ENCODE assay signal across 1 cellular context in the genomic region with DNA sequence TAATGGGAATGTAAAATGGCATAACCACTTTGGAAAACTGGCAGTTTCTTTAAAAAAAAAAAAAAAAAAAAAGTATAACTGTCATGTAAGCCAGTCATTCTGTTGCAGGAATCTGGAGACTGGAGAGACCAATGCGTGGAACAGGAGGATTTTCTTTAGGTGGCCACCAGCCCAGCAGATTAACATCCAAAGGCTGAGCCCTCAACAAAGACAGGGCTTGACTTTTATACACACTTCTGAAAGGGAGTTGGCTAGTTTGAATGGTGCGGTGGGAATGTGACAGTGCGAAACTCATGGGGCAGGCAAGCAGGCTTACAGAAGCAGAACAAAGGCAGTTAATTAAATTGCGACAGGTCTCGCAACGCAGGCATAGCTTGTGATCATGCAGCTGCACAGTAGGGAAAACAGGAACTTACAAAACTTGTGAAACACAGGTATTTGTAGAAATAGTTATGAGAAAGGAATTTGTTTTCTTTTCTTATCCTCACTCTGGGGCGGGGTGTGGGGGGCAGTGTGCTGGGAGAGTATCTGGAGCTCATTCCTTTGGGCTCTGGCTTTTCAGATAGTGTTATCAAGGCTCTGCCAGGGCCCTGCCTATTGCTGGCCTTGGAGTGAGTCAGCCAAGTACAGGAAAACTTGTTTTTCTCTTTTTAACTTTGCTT.
TF ChIP-seq lines count a peak whose summit lies in the region.

No MANE protein-coding gene starts in this region.

TF ChIP-seq in K562, 482 proteins besides CTCF, POLR2A, EP300 and RAD21 (continued from another document and continues in another):
- TF ChIP-seq, protein P1, sequence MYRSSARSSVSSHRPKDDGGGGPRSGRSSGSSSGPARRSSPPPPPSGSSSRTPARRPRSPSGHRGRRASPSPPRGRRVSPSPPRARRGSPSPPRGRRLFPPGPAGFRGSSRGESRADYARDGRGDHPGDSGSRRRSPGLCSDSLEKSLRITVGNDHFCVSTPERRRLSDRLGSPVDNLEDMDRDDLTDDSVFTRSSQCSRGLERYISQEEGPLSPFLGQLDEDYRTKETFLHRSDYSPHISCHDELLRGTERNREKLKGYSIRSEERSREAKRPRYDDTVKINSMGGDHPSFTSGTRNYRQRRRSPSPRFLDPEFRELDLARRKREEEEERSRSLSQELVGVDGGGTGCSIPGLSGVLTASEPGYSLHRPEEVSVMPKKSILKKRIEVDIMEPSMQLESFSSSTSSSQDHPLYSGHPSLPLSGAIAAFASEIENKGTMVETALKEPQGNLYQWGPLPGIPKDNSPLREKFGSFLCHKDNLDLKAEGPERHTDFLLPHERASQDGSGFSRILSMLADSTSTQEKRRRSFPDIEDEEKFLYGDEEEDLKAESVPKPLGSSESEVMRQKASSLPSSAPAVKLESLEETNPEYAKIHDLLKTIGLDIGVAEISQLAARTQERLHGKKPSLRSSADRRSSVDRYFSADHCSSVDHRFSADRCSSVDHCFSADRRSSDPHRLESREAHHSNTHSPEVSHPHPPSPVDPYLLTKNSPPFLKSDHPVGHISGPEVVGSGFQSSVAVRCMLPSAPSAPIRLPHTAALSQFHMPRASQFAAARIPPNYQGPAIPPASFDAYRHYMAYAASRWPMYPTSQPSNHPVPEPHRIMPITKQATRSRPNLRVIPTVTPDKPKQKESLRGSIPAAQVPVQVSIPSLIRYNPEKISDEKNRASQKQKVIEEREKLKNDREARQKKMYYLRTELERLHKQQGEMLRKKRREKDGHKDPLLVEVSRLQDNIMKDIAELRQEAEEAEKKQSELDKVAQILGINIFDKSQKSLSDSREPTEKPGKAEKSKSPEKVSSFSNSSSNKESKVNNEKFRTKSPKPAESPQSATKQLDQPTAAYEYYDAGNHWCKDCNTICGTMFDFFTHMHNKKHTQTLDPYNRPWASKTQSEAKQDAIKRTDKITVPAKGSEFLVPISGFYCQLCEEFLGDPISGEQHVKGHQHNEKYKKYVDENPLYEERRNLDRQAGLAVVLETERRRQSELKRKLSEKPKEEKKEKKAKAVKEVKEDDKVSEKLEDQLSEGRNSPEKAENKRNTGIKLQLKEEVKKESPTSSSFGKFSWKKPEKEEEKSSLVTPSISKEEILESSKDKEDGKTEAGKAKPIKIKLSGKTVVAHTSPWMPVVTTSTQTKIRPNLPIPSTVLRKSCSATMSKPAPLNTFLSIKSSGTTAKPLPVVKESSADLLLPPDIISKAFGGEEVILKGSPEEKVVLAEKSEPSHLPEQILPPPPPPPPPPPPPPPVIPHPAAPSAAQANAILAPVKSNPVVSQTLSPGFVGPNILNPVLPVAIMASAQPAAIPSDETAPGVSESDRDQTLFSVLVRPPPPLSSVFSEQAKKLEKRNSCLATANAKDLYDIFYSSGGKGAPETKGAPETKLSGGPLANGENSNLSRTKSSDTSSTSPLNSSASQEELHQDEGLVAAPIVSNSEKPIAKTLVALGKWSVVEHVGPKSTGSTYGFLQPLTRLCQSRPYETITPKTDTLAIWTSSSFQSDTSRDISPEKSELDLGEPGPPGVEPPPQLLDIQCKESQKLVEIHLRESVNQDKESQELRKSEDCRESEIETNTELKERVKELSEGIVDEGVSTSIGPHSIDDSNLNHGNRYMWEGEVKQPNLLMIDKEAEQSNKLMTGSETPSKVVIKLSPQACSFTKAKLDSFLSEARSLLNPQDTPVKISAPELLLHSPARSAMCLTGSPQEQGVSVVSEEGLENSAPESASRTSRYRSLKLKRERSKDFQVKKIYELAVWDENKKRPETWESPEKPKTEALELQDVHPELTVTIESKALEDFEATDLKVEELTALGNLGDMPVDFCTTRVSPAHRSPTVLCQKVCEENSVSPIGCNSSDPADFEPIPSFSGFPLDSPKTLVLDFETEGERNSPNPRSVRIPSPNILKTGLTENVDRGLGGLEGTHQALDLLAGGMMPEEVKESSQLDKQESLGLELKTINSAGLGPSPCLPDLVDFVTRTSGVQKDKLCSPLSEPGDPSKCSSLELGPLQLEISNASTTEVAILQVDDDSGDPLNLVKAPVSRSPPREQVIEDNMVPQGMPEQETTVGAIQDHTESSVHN (IDR thresholded peaks at IDR 0.05; ENCODE audit: borderline replicate concordance in 1 of 2, low read depth in 1 of 2): no peak
- TF ChIP-seq, protein P2, sequence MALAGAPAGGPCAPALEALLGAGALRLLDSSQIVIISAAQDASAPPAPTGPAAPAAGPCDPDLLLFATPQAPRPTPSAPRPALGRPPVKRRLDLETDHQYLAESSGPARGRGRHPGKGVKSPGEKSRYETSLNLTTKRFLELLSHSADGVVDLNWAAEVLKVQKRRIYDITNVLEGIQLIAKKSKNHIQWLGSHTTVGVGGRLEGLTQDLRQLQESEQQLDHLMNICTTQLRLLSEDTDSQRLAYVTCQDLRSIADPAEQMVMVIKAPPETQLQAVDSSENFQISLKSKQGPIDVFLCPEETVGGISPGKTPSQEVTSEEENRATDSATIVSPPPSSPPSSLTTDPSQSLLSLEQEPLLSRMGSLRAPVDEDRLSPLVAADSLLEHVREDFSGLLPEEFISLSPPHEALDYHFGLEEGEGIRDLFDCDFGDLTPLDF (CRISPR knock-in tag; IDR thresholded peaks at IDR 0.05): no peak
- TF ChIP-seq KDM1A (IDR thresholded peaks at IDR 0.05): no peak
- no peak for TF ChIP-seq FIP1L1 (IDR thresholded peaks at IDR 0.05; ENCODE audit: low read depth, low read length, poor library complexity, severe bottlenecking)
- TF ChIP-seq, protein P3, sequence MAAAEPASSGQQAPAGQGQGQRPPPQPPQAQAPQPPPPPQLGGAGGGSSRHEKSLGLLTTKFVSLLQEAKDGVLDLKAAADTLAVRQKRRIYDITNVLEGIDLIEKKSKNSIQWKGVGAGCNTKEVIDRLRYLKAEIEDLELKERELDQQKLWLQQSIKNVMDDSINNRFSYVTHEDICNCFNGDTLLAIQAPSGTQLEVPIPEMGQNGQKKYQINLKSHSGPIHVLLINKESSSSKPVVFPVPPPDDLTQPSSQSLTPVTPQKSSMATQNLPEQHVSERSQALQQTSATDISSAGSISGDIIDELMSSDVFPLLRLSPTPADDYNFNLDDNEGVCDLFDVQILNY (CRISPR knock-in tag; IDR thresholded peaks at IDR 0.05): no peak
- TF ChIP-seq, protein P4, sequence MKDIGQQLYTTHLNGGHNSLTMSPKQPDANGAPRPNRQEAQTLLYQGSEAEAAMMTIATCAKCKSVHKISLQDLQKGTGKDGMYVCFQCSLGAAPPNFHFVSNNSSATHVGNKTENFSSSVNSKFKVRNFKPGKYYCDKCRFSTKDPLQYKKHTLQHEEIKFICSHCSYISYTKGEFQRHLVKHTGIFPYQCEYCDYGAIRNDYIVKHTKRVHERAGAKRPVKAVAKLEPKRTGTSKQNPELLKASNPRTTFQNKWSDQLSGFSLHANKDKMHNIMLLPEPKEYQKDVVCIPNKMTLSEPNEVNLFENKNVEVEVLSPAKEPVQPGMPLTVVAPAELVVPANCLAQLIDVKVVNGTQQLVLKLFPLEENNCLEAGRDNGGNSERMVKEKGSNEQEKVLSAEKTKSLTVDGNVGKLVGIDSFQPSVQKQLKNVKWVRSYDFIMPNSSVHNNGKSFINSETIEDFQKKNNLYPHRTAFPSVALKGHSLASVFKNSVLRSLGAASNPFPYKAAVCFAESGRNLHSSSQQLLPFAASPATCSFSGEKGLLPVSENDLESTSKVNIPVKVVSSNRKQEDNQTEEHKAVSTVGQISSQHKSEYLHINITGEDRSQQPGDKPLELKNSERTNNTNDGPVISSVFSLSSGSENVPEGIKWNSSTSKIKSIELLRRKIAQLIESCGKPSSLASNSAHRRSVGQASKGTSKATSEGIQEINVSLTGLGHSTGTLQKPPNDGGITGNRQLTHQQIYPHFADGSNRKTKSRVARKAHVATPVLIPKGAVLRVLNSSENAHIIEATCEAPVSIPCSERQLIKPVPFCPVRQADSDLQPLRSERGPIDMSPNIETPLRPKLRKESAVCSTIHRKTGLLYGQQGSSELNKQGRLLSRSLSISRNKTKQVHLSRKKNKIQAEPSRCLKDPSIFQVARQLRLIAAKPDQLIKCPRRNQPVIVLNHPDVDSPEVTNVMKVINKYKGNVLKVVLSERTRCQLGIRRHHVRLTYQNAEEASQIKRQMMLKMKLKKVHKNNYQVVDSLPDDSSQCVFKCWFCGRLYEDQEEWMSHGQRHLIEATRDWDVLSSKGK (CRISPR knock-in tag; IDR thresholded peaks at IDR 0.05): no peak
- TF ChIP-seq MTA1 (IDR thresholded peaks at IDR 0.05; ENCODE audit: borderline replicate concordance): peak; percentile 61; the same call in 1 of the 2 replicates
- TF ChIP-seq RFX7 (CRISPR knock-in tag; IDR thresholded peaks at IDR 0.05): no peak
- TF ChIP-seq, protein P5, sequence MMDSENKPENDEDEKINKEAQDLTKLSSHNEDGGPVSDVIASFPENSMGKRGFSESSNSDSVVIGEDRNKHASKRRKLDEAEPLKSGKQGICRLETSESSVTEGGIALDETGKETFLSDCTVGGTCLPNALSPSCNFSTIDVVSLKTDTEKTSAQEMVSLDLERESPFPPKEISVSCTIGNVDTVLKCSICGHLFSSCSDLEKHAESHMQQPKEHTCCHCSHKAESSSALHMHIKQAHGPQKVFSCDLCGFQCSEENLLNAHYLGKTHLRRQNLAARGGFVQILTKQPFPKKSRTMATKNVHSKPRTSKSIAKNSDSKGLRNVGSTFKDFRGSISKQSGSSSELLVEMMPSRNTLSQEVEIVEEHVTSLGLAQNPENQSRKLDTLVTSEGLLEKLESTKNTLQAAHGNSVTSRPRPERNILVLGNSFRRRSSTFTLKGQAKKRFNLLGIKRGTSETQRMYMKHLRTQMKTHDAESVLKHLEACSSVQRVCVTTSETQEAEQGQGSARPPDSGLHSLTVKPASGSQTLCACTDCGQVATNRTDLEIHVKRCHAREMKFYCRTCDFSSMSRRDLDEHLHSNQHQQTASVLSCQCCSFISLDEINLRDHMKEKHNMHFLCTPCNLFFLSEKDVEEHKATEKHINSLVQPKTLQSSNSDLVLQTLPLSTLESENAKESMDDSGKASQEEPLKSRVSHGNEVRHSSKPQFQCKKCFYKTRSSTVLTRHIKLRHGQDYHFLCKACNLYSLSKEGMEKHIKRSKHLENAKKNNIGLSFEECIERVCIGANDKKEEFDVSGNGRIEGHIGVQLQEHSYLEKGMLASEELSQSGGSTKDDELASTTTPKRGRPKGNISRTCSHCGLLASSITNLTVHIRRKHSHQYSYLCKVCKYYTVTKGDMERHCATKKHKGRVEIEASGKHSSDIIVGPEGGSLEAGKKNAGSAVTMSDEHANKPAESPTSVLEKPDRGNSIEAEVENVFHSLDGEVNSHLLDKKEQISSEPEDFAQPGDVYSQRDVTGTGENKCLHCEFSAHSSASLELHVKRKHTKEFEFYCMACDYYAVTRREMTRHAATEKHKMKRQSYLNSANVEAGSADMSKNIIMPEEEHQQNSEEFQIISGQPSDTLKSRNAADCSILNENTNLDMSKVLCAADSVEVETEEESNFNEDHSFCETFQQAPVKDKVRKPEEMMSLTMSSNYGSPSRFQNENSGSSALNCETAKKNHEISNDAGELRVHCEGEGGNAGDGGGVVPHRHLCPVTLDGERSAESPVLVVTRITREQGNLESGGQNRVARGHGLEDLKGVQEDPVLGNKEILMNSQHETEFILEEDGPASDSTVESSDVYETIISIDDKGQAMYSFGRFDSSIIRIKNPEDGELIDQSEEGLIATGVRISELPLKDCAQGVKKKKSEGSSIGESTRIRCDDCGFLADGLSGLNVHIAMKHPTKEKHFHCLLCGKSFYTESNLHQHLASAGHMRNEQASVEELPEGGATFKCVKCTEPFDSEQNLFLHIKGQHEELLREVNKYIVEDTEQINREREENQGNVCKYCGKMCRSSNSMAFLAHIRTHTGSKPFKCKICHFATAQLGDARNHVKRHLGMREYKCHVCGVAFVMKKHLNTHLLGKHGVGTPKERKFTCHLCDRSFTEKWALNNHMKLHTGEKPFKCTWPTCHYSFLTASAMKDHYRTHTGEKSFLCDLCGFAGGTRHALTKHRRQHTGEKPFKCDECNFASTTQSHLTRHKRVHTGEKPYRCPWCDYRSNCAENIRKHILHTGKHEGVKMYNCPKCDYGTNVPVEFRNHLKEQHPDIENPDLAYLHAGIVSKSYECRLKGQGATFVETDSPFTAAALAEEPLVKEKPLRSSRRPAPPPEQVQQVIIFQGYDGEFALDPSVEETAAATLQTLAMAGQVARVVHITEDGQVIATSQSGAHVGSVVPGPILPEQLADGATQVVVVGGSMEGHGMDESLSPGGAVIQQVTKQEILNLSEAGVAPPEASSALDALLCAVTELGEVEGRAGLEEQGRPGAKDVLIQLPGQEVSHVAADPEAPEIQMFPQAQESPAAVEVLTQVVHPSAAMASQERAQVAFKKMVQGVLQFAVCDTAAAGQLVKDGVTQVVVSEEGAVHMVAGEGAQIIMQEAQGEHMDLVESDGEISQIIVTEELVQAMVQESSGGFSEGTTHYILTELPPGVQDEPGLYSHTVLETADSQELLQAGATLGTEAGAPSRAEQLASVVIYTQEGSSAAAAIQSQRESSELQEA (IDR thresholded peaks at IDR 0.05; ENCODE audit: low read depth): no peak
- TF ChIP-seq CEBPG (CRISPR knock-in tag; IDR thresholded peaks at IDR 0.05): peak; percentile 90
- peak; percentile 85 to 86 for TF ChIP-seq CEBPG (tag; conservative IDR thresholded peaks at IDR 0.05 in 1 of 2, IDR thresholded peaks at IDR 0.05 in 1 of 2)
- TF ChIP-seq ZNF431 (CRISPR knock-in tag; IDR thresholded peaks at IDR 0.05): 0 out of 2 replicates have a peak, but pooled peaks have one; percentile 46
- TF ChIP-seq KAT2B (IDR thresholded peaks at IDR 0.05; ENCODE audit: low read depth, low read length): no peak
- TF ChIP-seq CREBBP (IDR thresholded peaks at IDR 0.05; ENCODE audit: low read depth, low read length): no peak
- TF ChIP-seq MED1 (CRISPR knock-in tag; IDR thresholded peaks at IDR 0.05; ENCODE audit: borderline replicate concordance): no peak
- TF ChIP-seq, protein P6, sequence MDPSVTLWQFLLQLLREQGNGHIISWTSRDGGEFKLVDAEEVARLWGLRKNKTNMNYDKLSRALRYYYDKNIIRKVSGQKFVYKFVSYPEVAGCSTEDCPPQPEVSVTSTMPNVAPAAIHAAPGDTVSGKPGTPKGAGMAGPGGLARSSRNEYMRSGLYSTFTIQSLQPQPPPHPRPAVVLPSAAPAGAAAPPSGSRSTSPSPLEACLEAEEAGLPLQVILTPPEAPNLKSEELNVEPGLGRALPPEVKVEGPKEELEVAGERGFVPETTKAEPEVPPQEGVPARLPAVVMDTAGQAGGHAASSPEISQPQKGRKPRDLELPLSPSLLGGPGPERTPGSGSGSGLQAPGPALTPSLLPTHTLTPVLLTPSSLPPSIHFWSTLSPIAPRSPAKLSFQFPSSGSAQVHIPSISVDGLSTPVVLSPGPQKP (CRISPR knock-in tag; IDR thresholded peaks at IDR 0.05): no peak
- no peak for TF ChIP-seq SIN3A (IDR thresholded peaks at IDR 0.05; ENCODE audit: borderline replicate concordance in 2 of 2, control insufficient read depth in 1 of 2, low read depth in 2 of 2, low read length in 2 of 2)
- TF ChIP-seq BMI1 (IDR thresholded peaks at IDR 0.05; ENCODE audit: low read length): no peak
- no peak for TF ChIP-seq FUS (optimal IDR thresholded peaks at IDR 0.05; ENCODE audit: low read depth, low read length)
- no peak for TF ChIP-seq ZNF586 (CRISPR knock-in tag; conservative IDR thresholded peaks at IDR 0.05)
- TF ChIP-seq PTBP1 (IDR thresholded peaks at IDR 0.05; ENCODE audit: low read depth, low read length): no peak
- TF ChIP-seq ZNF551 (CRISPR knock-in tag; IDR thresholded peaks at IDR 0.05): no peak
- TF ChIP-seq CBX1 (IDR thresholded peaks at IDR 0.05; ENCODE audit: low read depth): peak; percentile 95
- no peak for TF ChIP-seq NR1H2 (CRISPR knock-in tag; IDR thresholded peaks at IDR 0.05)
- TF ChIP-seq NCOR1 (IDR thresholded peaks at IDR 0.05): peak; percentile 98
- no peak for TF ChIP-seq ZNF124 (CRISPR knock-in tag; IDR thresholded peaks at IDR 0.05)
- TF ChIP-seq U2AF2 (optimal IDR thresholded peaks at IDR 0.05; ENCODE audit: low read depth, low read length): no peak
- no peak for TF ChIP-seq SRF (CRISPR knock-in tag; IDR thresholded peaks at IDR 0.05)
- TF ChIP-seq SPI1 (IDR thresholded peaks at IDR 0.05; ENCODE audit: borderline replicate concordance, low read depth, low read length): no peak
